In the genomic region with DNA sequence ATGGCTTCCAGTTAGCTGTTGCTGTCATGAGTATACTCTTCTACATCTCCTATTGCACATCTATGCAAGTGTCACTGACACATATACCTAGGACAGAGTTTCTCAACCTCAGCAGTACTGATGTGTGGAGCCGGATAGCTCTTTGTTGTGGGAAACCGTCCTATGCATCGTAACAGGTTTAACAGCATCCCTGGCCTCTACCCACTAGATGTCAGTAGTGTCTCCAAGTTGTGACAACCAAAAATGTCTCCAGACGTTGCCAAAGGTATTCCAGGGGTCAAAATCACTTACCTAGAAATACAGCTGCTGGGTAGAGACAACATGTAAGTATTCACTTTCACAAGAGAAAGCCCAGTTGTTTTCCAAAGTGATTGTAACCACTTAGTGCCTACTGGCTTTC, we compare ENCODE assay signal across 8 cellular contexts.
DNase-seq lines count a peak whose midpoint lies in the region; ATAC-seq and TF ChIP-seq lines count a peak whose summit lies in the region.

No MANE protein-coding gene starts in this region.

- no peak overlapping the region for H3K4me2 ChIP-seq in hepatocyte

- DNase-seq in COLO829 (ENCODE audit: low spot score), result peak; percentile 35
- peak; percentile 59 for DNase-seq in Jurkat, Clone E6-1 (ENCODE audit: low read depth, low spot score)
- peak; percentile 2 to 34 for DNase-seq in SJCRH30
- DNase-seq in hepatocyte (ENCODE audit: low spot score), result peak; percentile 79
- no peak for DNase-seq in NCI-H1048 (lab: John Stamatoyannopoulos, UW)
- DNase-seq in NCI-H2227 (lab: John Stamatoyannopoulos, UW; ENCODE audit: unreplicated experiment), result no peak
- DNase-seq in activated CD8-positive, alpha-beta memory T cell treated with anti-CD3 and anti-CD28 coated beads, Interleukin-2, amount 50 U/mL, for 4 hours, result no peak

- no peaks in the 10 kb centered on the region for H3K9me2 ChIP-seq in hepatocyte (replicated peaks; ENCODE audit: insufficient read depth)

- H3K4me3 ChIP-seq in Jurkat, Clone E6-1 (ENCODE audit: low read length), result no peak overlapping the region
- H3K4me3 ChIP-seq in SJCRH30 (no peak overlapping the region), hepatocyte (no peak overlapping the region)

- H3K79me2 ChIP-seq in hepatocyte, result no peaks in the 10 kb centered on the region

- 9% methylated on average over 4 of the region's 4 CpGs for WGBS in hepatocyte (ENCODE audit: low lambda C conversion rate, missing lambda C conversion rate)

- no peaks in the 10 kb centered on the region for H3K36me3 ChIP-seq in SJCRH30
- H3K36me3 ChIP-seq in hepatocyte (replicated peaks; ENCODE audit: insufficient read depth, low read depth), result no peaks in the 10 kb centered on the region

- ATAC-seq in HG02588 (IDR thresholded peaks at IDR 0.05; ENCODE audit: unreplicated experiment), result no peak

- no peaks in the 10 kb centered on the region for H3K27me3 ChIP-seq in SJCRH30
- no peaks in the 10 kb centered on the region for H3K27me3 ChIP-seq in hepatocyte

- no peaks in the 10 kb centered on the region for H4K20me1 ChIP-seq in hepatocyte (ENCODE audit: insufficient read depth, poor library complexity, severe bottlenecking)

- H3K27ac ChIP-seq in SJCRH30, result no peak overlapping the region
- H3K27ac ChIP-seq in hepatocyte, result no peak overlapping the region

- no peaks in the 10 kb centered on the region for H3K9me3 ChIP-seq in SJCRH30 (replicated peaks)
- H3K9me3 ChIP-seq in hepatocyte (ENCODE audit: low read depth), result no peaks in the 10 kb centered on the region

- TF ChIP-seq CTCF in hepatocyte (IDR thresholded peaks at IDR 0.05; ENCODE audit: poor library complexity), result peak; percentile 70

- no peak overlapping the region for H2AFZ ChIP-seq in hepatocyte

- no peaks in the 10 kb centered on the region for H3K4me1 ChIP-seq in SJCRH30
- no peaks in the 10 kb centered on the region for H3K4me1 ChIP-seq in hepatocyte (ENCODE audit: insufficient read depth)

Comparison
In these comparisons a context has a peak if more than half of its experiments do, and no peak if none do; other contexts are left out.
1. DNase-seq: peak in COLO829 (single experiment), Jurkat, Clone E6-1 (single experiment), SJCRH30 (2 of 2) and hepatocyte (single experiment); none in NCI-H1048 (single experiment), NCI-H2227 (single experiment) and activated CD8-positive, alpha-beta memory T cell treated with anti-CD3 and anti-CD28 coated beads, Interleukin-2, amount 50 U/mL, for 4 hours (single experiment).